In the genomic region with DNA sequence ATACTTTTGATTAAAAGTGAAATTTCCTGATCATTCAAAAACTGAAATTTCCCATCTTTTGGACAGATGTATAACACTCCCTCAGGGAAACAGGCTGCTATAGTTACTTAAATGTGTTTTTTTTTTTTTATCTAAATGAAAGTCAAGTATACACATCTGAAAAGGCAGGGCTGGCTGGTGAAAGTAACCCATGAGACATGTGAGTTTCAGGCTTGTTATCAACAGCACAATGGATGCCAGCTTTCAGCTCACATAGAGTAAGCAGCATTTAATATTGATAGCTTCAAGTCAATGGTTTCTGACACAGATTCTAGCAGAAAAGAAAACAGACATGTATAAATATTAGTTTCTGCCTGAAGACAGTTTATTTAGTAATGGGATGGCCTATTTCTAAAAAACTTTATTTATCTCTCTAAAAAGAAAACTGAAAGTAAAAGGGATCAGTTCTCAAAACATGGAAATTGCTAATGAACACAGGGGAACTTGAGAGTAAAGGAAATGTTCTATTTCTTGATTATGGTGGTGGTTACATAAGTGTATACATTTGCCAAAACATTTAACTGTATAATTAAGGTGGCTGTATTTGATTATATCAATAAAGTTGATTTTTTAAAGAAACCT, we compare ENCODE assay signal across 8 cellular contexts.
DNase-seq lines count a peak whose midpoint lies in the region; ATAC-seq and TF ChIP-seq lines count a peak whose summit lies in the region.

No MANE protein-coding gene starts in this region.

- peak; percentile 81 for ATAC-seq in GM19438 (IDR thresholded peaks at IDR 0.05; ENCODE audit: low read depth, unreplicated experiment)
- peak; percentile 75 for ATAC-seq in HG03139 (IDR thresholded peaks at IDR 0.05; ENCODE audit: unreplicated experiment)

- H3K4me1 Mint-ChIP-seq in CD8-positive, alpha-beta memory T cell = peaks cover 15 to 30% (median 21%) of the 10 kb centered on the region in 3 donors
- no peaks in the 10 kb centered on the region for H3K4me1 Mint-ChIP-seq in endodermal cell

- peaks cover 9% of the 10 kb centered on the region for H3K4me1 ChIP-seq in CD8-positive, alpha-beta memory T cell (ENCODE audit: insufficient read depth, low read length)
- H3K4me1 ChIP-seq in fibroblast of lung (ENCODE audit: control insufficient read depth, extremely low read depth, insufficient read depth, low read length) (no peaks in the 10 kb centered on the region), endodermal cell (ENCODE audit: control insufficient read depth, insufficient read depth, low read length) (no peaks in the 10 kb centered on the region)

- no peaks in the 10 kb centered on the region for H4K20me1 ChIP-seq in fibroblast of lung (ENCODE audit: control insufficient read depth, extremely low read depth, insufficient read depth, low read length)

- H3K36me3 Mint-ChIP-seq in CD8-positive, alpha-beta memory T cell = peaks cover 0 to 10% (median 2%) of the 10 kb centered on the region in 3 donors
- H3K36me3 Mint-ChIP-seq in endodermal cell (ENCODE audit: low read depth) = no peaks in the 10 kb centered on the region

- no peaks in the 10 kb centered on the region for H3K79me2 ChIP-seq in fibroblast of lung (ENCODE audit: control insufficient read depth, insufficient read depth, low read length)

- H3K36me3 ChIP-seq in CD8-positive, alpha-beta memory T cell (ENCODE audit: insufficient read depth, low read length) = no peaks in the 10 kb centered on the region
- H3K36me3 ChIP-seq in fibroblast of lung (ENCODE audit: control insufficient read depth, insufficient read depth, low read length) (no peaks in the 10 kb centered on the region), endodermal cell (ENCODE audit: control insufficient read depth, insufficient read depth, low read length) (no peaks in the 10 kb centered on the region)

- H3K4me3 ChIP-seq in CD8-positive, alpha-beta memory T cell (ENCODE audit: low read length) = no peak overlapping the region
- H3K4me3 ChIP-seq in fibroblast of lung (replicated peaks in 1 of 4; ENCODE audit: control extremely low read depth in 1 of 4, insufficient read depth in 1 of 4, low read depth in 3 of 4, low read length in 4 of 4) (peak overlapping the region in 2 of 4 experiments; percentile 2 to 6), endodermal cell (ENCODE audit: low read length) (no peak overlapping the region)

- no peak overlapping the region for H3K27ac ChIP-seq in CD8-positive, alpha-beta memory T cell (ENCODE audit: low read depth, low read length)
- no peak overlapping the region for H3K27ac ChIP-seq in fibroblast of lung (ENCODE audit: insufficient read depth, low read length)
- no peak overlapping the region for H3K27ac ChIP-seq in endodermal cell (ENCODE audit: low read depth, low read length)

- intact Hi-C loops in posterior vena cava (cut with DNase I) = no loop called here

- DNase-seq in CD8-positive, alpha-beta memory T cell = no peak
- DNase-seq in fibroblast of lung (ENCODE audit: low read depth in 2 of 2) = peak in 1 of 2 donors; percentile 23
- DNase-seq in NCI-H524 treated with DMSO at 0.1 percent for 48 hours (lab: John Stamatoyannopoulos, UW) = no peak
- DNase-seq in endodermal cell = no peak
- no peak for DNase-seq in SK-N-DZ (ENCODE audit: low spot score)
- no peak for DNase-seq in posterior vena cava (ENCODE audit: low spot score)

- peaks cover 0 to 2% (median 0%) of the 10 kb centered on the region in 5 donors for H3K9me3 Mint-ChIP-seq in CD8-positive, alpha-beta memory T cell
- peaks cover 7% of the 10 kb centered on the region for H3K9me3 Mint-ChIP-seq in endodermal cell

- POLR2A ChIA-PET in CD8-positive, alpha-beta memory T cell (lab: Charles Lee) = no interaction called here

- peak overlapping the region in 6 of 7 donors; percentile 50 to 74 (median 70) for H3K4me3 Mint-ChIP-seq in CD8-positive, alpha-beta memory T cell
- no peak overlapping the region for H3K4me3 Mint-ChIP-seq in endodermal cell

- H3K9me3 ChIP-seq in CD8-positive, alpha-beta memory T cell (ENCODE audit: low read length) = no peaks in the 10 kb centered on the region
- H3K9me3 ChIP-seq in fibroblast of lung (ENCODE audit: control insufficient read depth, insufficient read depth, low read depth, low read length) (no peaks in the 10 kb centered on the region), endodermal cell (ENCODE audit: control insufficient read depth, low read length) (peaks cover 8% of the 10 kb centered on the region)

- no peaks in the 10 kb centered on the region for H3K27me3 ChIP-seq in CD8-positive, alpha-beta memory T cell (ENCODE audit: insufficient read depth, low read length, poor library complexity, severe bottlenecking)
- H3K27me3 ChIP-seq in fibroblast of lung (ENCODE audit: control insufficient read depth, insufficient read depth, low read length) = no peaks in the 10 kb centered on the region
- no peaks in the 10 kb centered on the region for H3K27me3 ChIP-seq in endodermal cell (ENCODE audit: control insufficient read depth, insufficient read depth, low read length, poor library complexity, severe bottlenecking)

- H2AFZ ChIP-seq in fibroblast of lung (ENCODE audit: low read length) = peak overlapping the region; percentile 3

- H3K9ac ChIP-seq in fibroblast of lung (ENCODE audit: insufficient read depth, low read length) (no peak overlapping the region), endodermal cell (ENCODE audit: extremely low read depth, low read length, poor library complexity, severe bottlenecking) (no peak overlapping the region)

- CTCF ChIA-PET in CD8-positive, alpha-beta memory T cell (lab: Charles Lee) = interaction anchor here (1.0 kb wide), 1 partner anchor 440 kb away, joined by 3 read pairs; no protein-coding TSS in a partner anchor

- TF ChIP-seq CTCF in fibroblast of lung (conservative IDR thresholded peaks at IDR 0.05 in 1 of 2, IDR thresholded peaks at IDR 0.05 in 1 of 2; ENCODE audit: low read depth in 1 of 2, low read length in 2 of 2) (no peak), endodermal cell (conservative IDR thresholded peaks at IDR 0.05) (no peak)

- peak overlapping the region in 6 of 8 donors; percentile 2 to 84 (median 45) for H3K27ac Mint-ChIP-seq in CD8-positive, alpha-beta memory T cell
- no peak overlapping the region for H3K27ac Mint-ChIP-seq in endodermal cell

- H3K27me3 Mint-ChIP-seq in CD8-positive, alpha-beta memory T cell = no peaks in the 10 kb centered on the region
- no peaks in the 10 kb centered on the region for H3K27me3 Mint-ChIP-seq in endodermal cell (ENCODE audit: insufficient read depth)

- peak overlapping the region; percentile 59 for H3K4me2 ChIP-seq in fibroblast of lung (ENCODE audit: extremely low read depth, insufficient read depth, low read length)
